ENCODE assay signal across 20 cellular contexts in genomic region chr10:119829429-119829828, GRCh38. TPM values are rescaled to one million over a fixed set of nuclear protein-coding genes. Genes with fewer than 3 reads are reported as not detected.
DNase-seq lines count a peak whose midpoint lies in the region; ATAC-seq, FAIRE-seq and TF ChIP-seq lines count a peak whose summit lies in the region.
"Had no signal": no experiment of that assay in that cellular context is flagged by ENCODE, and none has a peak within 500 bp of the region (broad histone marks: within the 10 kb centered on the region; RNA-seq: fewer than 3 reads in every experiment).

No MANE protein-coding gene starts in this region.

- no peak for FAIRE-seq in GM12891 (lab: Jason Lieb, UNC)
- FAIRE-seq: D721Med had no signal

- no peak overlapping the region for H3K18ac ChIP-seq in mesendoderm (ENCODE audit: low read length)

- H3K4me3 ChIP-seq in mesendoderm (ENCODE audit: low read length) (no peak overlapping the region), BE2C (ENCODE audit: low read depth, low read length) (no peak overlapping the region)

- no peaks in the 10 kb centered on the region for H3K27me3 ChIP-seq in mesendoderm (ENCODE audit: insufficient read depth, low read length, poor library complexity)
- H3K27me3 ChIP-seq in BE2C = no peaks in the 10 kb centered on the region

- no peaks in the 10 kb centered on the region for H3K79me1 ChIP-seq in mesendoderm (ENCODE audit: low read length)

- no peak overlapping the region for H4K8ac ChIP-seq in mesendoderm (ENCODE audit: low read depth, low read length)

- H3K4ac ChIP-seq in mesendoderm (ENCODE audit: low read depth, low read length) = no peak overlapping the region

- no peak for DNase-seq in activated T-cell treated with anti-CD3 and anti-CD28 coated beads, Interleukin-2, amount 50 U/mL, for 24 hours
- DNase-seq in activated T-cell treated with anti-CD3 and anti-CD28 coated beads, Interleukin-2, amount 50 U/mL, for 4 hours = no peak
- DNase-seq in GM12891 (ENCODE audit: insufficient read length, low spot score) = no peak
- peak; percentile 39 for DNase-seq in mesendoderm
- no peak for DNase-seq in BE2C
- no peak for DNase-seq in AG08395 (ENCODE audit: low spot score)
- DNase-seq: AML-193; CD4-positive, CD25-positive, alpha-beta regulatory T cell; DND-41; GF-D8; H7; MM.1S; NCI-H1105; NCI-H187; NCI-H2171; NCI-H446 treated with DMSO at 0.1 percent for 48 hours; NCI-H774 had no signal

- H3K27ac ChIP-seq in mesendoderm (ENCODE audit: low read depth, low read length) = no peak overlapping the region

- H3K9ac ChIP-seq in mesendoderm (ENCODE audit: low read length) = no peak overlapping the region

- no peak overlapping the region for H3K56ac ChIP-seq in mesendoderm (ENCODE audit: low read length)

- H3K36me3 ChIP-seq in mesendoderm (ENCODE audit: control insufficient read depth, insufficient read depth, low read length) (peaks cover 6% of the 10 kb centered on the region), BE2C (peaks cover 61% of the 10 kb centered on the region)

- no peak overlapping the region for H2BK5ac ChIP-seq in mesendoderm (ENCODE audit: low read length)

- H3K4me3 Mint-ChIP-seq in activated T-cell treated with anti-CD3 and anti-CD28 coated beads, Interleukin-2, amount 50 U/mL, for 24 hours = no peak overlapping the region
- H3K4me3 Mint-ChIP-seq in activated T-cell treated with anti-CD3 and anti-CD28 coated beads, Interleukin-2, amount 50 U/mL, for 4 hours = no peak overlapping the region
- H3K4me3 Mint-ChIP-seq in activated T-helper 17 cell treated with anti-CD3 and anti-CD28 coated beads, Interleukin-2, amount 50 U/mL, for 72 hours = no peak overlapping the region
- H3K4me3 Mint-ChIP-seq: CD4-positive, CD25-positive, alpha-beta regulatory T cell had no signal

- TF ChIP-seq POLR2A in GM12891 (IDR thresholded peaks at IDR 0.05; ENCODE audit: low read depth, low read length) = peak; percentile 60; the same call in 1 of the 2 replicates

- ATAC-seq in activated T-cell treated with anti-CD3 and anti-CD28 coated beads, Interleukin-2, amount 50 U/mL, for 4 hours = no peak
- ATAC-seq in activated T-helper 17 cell treated with anti-CD3 and anti-CD28 coated beads, Interleukin-2, amount 50 U/mL, for 72 hours (replicated peaks) = no peak
- ATAC-seq in GM21526 (IDR thresholded peaks at IDR 0.05; ENCODE audit: low FRiP score, unreplicated experiment) = no peak

- no peak overlapping the region for H2BK15ac ChIP-seq in mesendoderm (replicated peaks; ENCODE audit: low read depth)

- H3K36me3 Mint-ChIP-seq in activated T-cell treated with anti-CD3 and anti-CD28 coated beads, Interleukin-2, amount 50 U/mL, for 24 hours (ENCODE audit: low read depth) = peaks cover 96% of the 10 kb centered on the region
- peaks cover 62% of the 10 kb centered on the region for H3K36me3 Mint-ChIP-seq in activated T-cell treated with anti-CD3 and anti-CD28 coated beads, Interleukin-2, amount 50 U/mL, for 4 hours (ENCODE audit: insufficient read depth)
- peaks cover 89% of the 10 kb centered on the region for H3K36me3 Mint-ChIP-seq in activated T-helper 17 cell treated with anti-CD3 and anti-CD28 coated beads, Interleukin-2, amount 50 U/mL, for 72 hours (ENCODE audit: low read depth)

- H3K4me1 Mint-ChIP-seq in activated T-cell treated with anti-CD3 and anti-CD28 coated beads, Interleukin-2, amount 50 U/mL, for 24 hours (ENCODE audit: low read depth) = peaks cover 16% of the 10 kb centered on the region
- H3K4me1 Mint-ChIP-seq in activated T-cell treated with anti-CD3 and anti-CD28 coated beads, Interleukin-2, amount 50 U/mL, for 4 hours (ENCODE audit: low read depth) = peaks cover 13% of the 10 kb centered on the region
- peaks cover 9% of the 10 kb centered on the region for H3K4me1 Mint-ChIP-seq in activated T-helper 17 cell treated with anti-CD3 and anti-CD28 coated beads, Interleukin-2, amount 50 U/mL, for 72 hours

- H3K27ac Mint-ChIP-seq in activated T-cell treated with anti-CD3 and anti-CD28 coated beads, Interleukin-2, amount 50 U/mL, for 24 hours = peak overlapping the region; percentile 45
- peak overlapping the region; percentile 9 for H3K27ac Mint-ChIP-seq in activated T-helper 17 cell treated with anti-CD3 and anti-CD28 coated beads, Interleukin-2, amount 50 U/mL, for 72 hours

- H3K9me3 Mint-ChIP-seq in activated T-cell treated with anti-CD3 and anti-CD28 coated beads, Interleukin-2, amount 50 U/mL, for 24 hours = peaks cover 6% of the 10 kb centered on the region
- peaks cover 5% of the 10 kb centered on the region for H3K9me3 Mint-ChIP-seq in activated T-cell treated with anti-CD3 and anti-CD28 coated beads, Interleukin-2, amount 50 U/mL, for 4 hours
- peaks cover 4% of the 10 kb centered on the region for H3K9me3 Mint-ChIP-seq in activated T-helper 17 cell treated with anti-CD3 and anti-CD28 coated beads, Interleukin-2, amount 50 U/mL, for 72 hours
- H3K9me3 Mint-ChIP-seq: CD4-positive, CD25-positive, alpha-beta regulatory T cell had no signal

- no peaks in the 10 kb centered on the region for H3K4me1 ChIP-seq in mesendoderm (ENCODE audit: control insufficient read depth, low read depth, low read length)
- H3K4me1 ChIP-seq in BE2C = no peaks in the 10 kb centered on the region

- no peaks in the 10 kb centered on the region for H3K79me2 ChIP-seq in mesendoderm (ENCODE audit: control insufficient read depth, insufficient read depth, low read length)

- no peaks in the 10 kb centered on the region for H3K9me3 ChIP-seq in BE2C

- no peak overlapping the region for H4K5ac ChIP-seq in mesendoderm (ENCODE audit: low read length)

- WGBS in mesendoderm (ENCODE audit: extremely low coverage, insufficient coverage, low lambda C conversion rate) = no CpG with 5 or more reads among the region's 7 CpGs

- H2AK5ac ChIP-seq in mesendoderm (ENCODE audit: low read length) = no peak overlapping the region

- no peak overlapping the region for H2BK120ac ChIP-seq in mesendoderm (ENCODE audit: low read depth, low read length)

- no peak for TF ChIP-seq CTCF in BE2C (IDR thresholded peaks at IDR 0.05; ENCODE audit: low read depth, low read length)

- H3K27me3 Mint-ChIP-seq in activated T-cell treated with anti-CD3 and anti-CD28 coated beads, Interleukin-2, amount 50 U/mL, for 24 hours = no peaks in the 10 kb centered on the region
- no peaks in the 10 kb centered on the region for H3K27me3 Mint-ChIP-seq in activated T-cell treated with anti-CD3 and anti-CD28 coated beads, Interleukin-2, amount 50 U/mL, for 4 hours (ENCODE audit: low read depth)
- no peaks in the 10 kb centered on the region for H3K27me3 Mint-ChIP-seq in activated T-helper 17 cell treated with anti-CD3 and anti-CD28 coated beads, Interleukin-2, amount 50 U/mL, for 72 hours
- H3K27me3 Mint-ChIP-seq: CD4-positive, CD25-positive, alpha-beta regulatory T cell had no signal

- H3K23ac ChIP-seq in mesendoderm (ENCODE audit: low read length) = no peak overlapping the region

- no peak overlapping the region for H3K4me2 ChIP-seq in mesendoderm (ENCODE audit: low read length)

TF ChIP-seq in GM12891, 5 proteins besides CTCF, POLR2A, EP300 and RAD21:
- TF ChIP-seq POU2F2 (IDR thresholded peaks at IDR 0.05; ENCODE audit: low read depth, low read length) = no peak
- 0 out of 2 replicates have a peak, but pooled peaks have one; percentile 37 for TF ChIP-seq POLR2AphosphoS5 (IDR thresholded peaks at IDR 0.05; ENCODE audit: low read depth, low read length)

RNA-seq across cellular contexts. Expression of gene MCMBP, which starts 43.2 kb away (rescaled TPM):
- total RNA-seq in activated T-cell treated with anti-CD3 and anti-CD28 coated beads, Interleukin-2, amount 50 U/mL, for 4 hours = 100 to 1,000 TPM; 135 to 158 (median 142) TPM
- 29.4 TPM for polyA plus RNA-seq in GM12891 (2012; ENCODE audit: low read depth, missing spikeins)
- 10 to 100 TPM; 61.2 to 98.8 TPM for total RNA-seq in activated T-helper 17 cell treated with anti-CD3 and anti-CD28 coated beads, Interleukin-2, amount 50 U/mL, for 72 hours
- polyA plus RNA-seq in mesendoderm (2013, experiment 1 of 2) = 71.3 TPM
- 70.8 TPM for polyA plus RNA-seq in mesendoderm (2013, experiment 2 of 2)
- polyA plus RNA-seq in BE2C (2012; ENCODE audit: insufficient read depth, insufficient read length, low read depth) = 39.7 TPM
